1 cellular context compared by ENCODE assay signal in the genomic region with DNA sequence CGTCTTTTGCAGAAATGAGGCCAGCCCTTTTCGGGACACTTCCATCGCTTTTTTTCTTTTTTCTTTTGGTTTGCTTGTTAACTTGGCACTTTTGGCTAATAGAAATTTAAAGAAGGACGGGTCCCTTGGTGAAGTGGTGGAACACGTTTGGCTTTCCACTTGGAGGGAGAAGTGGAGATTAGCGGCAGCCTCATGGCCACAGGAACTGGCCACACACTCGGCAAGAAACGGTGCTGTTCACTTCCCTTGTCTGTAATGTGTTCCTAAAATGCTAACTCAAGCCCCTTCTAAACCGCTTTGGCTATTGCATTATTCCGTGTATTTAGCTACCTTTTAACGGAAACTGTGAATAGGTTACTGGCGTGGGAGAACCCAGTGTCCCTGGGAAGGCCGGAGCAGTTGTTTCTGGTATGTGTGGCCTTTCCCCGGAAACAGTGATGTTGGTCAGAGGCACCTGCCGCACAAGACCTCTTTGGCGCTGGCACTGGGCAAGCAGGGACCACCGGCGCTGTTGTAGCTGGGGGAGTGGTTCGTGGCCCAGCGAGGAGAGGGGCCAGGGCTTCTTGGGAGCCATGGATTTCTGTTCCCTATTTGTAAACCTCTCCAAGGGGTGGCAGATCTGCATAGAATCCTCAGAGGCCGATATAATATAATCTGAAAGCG.
TF ChIP-seq lines count a peak whose summit lies in the region.

No MANE protein-coding gene starts in this region.

TF ChIP-seq in HCT116, 20 proteins besides CTCF, POLR2A, EP300 and RAD21 (continued from another document):
- TF ChIP-seq, protein P1, sequence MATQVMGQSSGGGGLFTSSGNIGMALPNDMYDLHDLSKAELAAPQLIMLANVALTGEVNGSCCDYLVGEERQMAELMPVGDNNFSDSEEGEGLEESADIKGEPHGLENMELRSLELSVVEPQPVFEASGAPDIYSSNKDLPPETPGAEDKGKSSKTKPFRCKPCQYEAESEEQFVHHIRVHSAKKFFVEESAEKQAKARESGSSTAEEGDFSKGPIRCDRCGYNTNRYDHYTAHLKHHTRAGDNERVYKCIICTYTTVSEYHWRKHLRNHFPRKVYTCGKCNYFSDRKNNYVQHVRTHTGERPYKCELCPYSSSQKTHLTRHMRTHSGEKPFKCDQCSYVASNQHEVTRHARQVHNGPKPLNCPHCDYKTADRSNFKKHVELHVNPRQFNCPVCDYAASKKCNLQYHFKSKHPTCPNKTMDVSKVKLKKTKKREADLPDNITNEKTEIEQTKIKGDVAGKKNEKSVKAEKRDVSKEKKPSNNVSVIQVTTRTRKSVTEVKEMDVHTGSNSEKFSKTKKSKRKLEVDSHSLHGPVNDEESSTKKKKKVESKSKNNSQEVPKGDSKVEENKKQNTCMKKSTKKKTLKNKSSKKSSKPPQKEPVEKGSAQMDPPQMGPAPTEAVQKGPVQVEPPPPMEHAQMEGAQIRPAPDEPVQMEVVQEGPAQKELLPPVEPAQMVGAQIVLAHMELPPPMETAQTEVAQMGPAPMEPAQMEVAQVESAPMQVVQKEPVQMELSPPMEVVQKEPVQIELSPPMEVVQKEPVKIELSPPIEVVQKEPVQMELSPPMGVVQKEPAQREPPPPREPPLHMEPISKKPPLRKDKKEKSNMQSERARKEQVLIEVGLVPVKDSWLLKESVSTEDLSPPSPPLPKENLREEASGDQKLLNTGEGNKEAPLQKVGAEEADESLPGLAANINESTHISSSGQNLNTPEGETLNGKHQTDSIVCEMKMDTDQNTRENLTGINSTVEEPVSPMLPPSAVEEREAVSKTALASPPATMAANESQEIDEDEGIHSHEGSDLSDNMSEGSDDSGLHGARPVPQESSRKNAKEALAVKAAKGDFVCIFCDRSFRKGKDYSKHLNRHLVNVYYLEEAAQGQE (IDR thresholded peaks at IDR 0.05; ENCODE audit: low read depth), result no peak
